Comparison of ENCODE assay signal across 17 cellular contexts in genomic region chrX:112058255-112058654, GRCh38. TPM values are rescaled to one million over a fixed set of nuclear protein-coding genes. Genes with fewer than 3 reads are reported as not detected.
"Had no signal": no experiment of that assay in that cellular context is flagged by ENCODE, and none has a peak within 500 bp of the region (broad histone marks: within the 10 kb centered on the region; RNA-seq: fewer than 3 reads in every experiment).

No MANE protein-coding gene starts in this region.

- H3K9me3 Mint-ChIP-seq: activated CD4-positive, alpha-beta memory T cell treated with anti-CD3 and anti-CD28 coated beads for 36 hours; mesothelial cell of epicardium; neural crest cell; type B pancreatic cell had no signal

- H3K4me3 ChIP-seq: gastrocnemius medialis, heart right ventricle, sigmoid colon had no signal

- H3K4me3 Mint-ChIP-seq: activated CD4-positive, alpha-beta memory T cell treated with anti-CD3 and anti-CD28 coated beads for 36 hours; mesothelial cell of epicardium; neural crest cell; type B pancreatic cell had no signal

- H3K27ac Mint-ChIP-seq: activated CD4-positive, alpha-beta memory T cell treated with anti-CD3 and anti-CD28 coated beads for 36 hours; mesothelial cell of epicardium; type B pancreatic cell had no signal

- H3K4me1 Mint-ChIP-seq: mesothelial cell of epicardium had no signal

- H3K36me3 ChIP-seq: gastrocnemius medialis, heart right ventricle, sigmoid colon had no signal

- H3K27me3 ChIP-seq: gastrocnemius medialis, sigmoid colon had no signal

- H3K36me3 Mint-ChIP-seq: activated CD4-positive, alpha-beta memory T cell treated with anti-CD3 and anti-CD28 coated beads for 36 hours; mesothelial cell of epicardium; type B pancreatic cell had no signal

- H3K9me3 ChIP-seq: gastrocnemius medialis, heart right ventricle, sigmoid colon had no signal

- H3K4me1 ChIP-seq: gastrocnemius medialis, heart right ventricle, sigmoid colon had no signal

- H3K27ac ChIP-seq: gastrocnemius medialis, heart right ventricle, sigmoid colon, VCaP had no signal

- DNase-seq: activated CD4-positive, alpha-beta memory T cell treated with anti-CD3 and anti-CD28 coated beads for 36 hours; activated gamma-delta T cell treated with Interleukin-2 at 50 U/mL for 16 hours; activated T-cell treated with anti-CD3 and anti-CD28 coated beads, Interleukin-2, amount 50 U/mL, for 48 hours; dermis blood vessel endothelial cell; gastrocnemius medialis; heart right ventricle; sigmoid colon; stimulated activated CD4-positive, alpha-beta T cell treated with anti-CD3 and anti-CD28 coated beads, Interleukin-2, amount 100 ng/mL, for 48 hours; stimulated activated naive CD4-positive, alpha-beta T cell treated with Interleukin-2 at 50 U/mL for 16 hours; T1000 had no signal

- ATAC-seq: esophagus mucosa, gastrocnemius medialis had no signal

RNA-seq across cellular contexts. Expression of gene TRPC5, which starts 24.3 kb away (rescaled TPM):
- total RNA-seq: activated CD4-positive, alpha-beta memory T cell treated with anti-CD3 and anti-CD28 coated beads for 36 hours; dermis blood vessel endothelial cell; esophagus mucosa; gastrocnemius medialis; heart right ventricle; myocyte; neural crest cell; osteocyte had no signal

RNA-seq across cellular contexts. Expression of gene RTL4, which starts 24.6 kb away (rescaled TPM):
- total RNA-seq: activated CD4-positive, alpha-beta memory T cell treated with anti-CD3 and anti-CD28 coated beads for 36 hours; dermis blood vessel endothelial cell; esophagus mucosa; gastrocnemius medialis; heart right ventricle; mesothelial cell of epicardium; myocyte; neural crest cell; osteocyte; sigmoid colon had no signal
